Comparison of ENCODE assay signal across 28 cellular contexts in the genomic region with DNA sequence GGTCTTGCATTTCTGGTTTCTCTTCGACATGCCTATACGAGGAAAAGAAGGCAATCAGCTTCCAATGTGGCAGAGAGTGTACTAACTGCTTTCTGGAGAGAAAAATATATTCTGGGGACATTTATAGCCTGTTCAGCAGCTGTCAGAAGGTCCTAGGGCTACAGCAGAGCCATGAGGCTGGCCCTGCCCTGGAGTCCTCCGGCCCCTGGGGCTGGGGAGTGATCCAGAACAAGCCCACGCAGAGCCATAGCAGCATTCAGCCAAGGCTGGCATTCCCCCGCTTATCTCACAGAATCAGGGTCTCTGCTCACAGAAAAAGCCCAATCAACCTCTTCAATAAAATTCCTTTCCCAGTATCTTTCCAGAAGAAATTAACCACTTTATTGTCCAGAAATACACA.
"Had no signal": no experiment of that assay in that cellular context is flagged by ENCODE, and none has a peak within 500 bp of the region (broad histone marks: within the 10 kb centered on the region; RNA-seq: fewer than 3 reads in every experiment).

No MANE protein-coding gene starts in this region.

- DNase-seq: activated CD4-positive, alpha-beta T cell treated with anti-CD3 and anti-CD28 coated beads for 48 hours; activated CD4-positive, alpha-beta T cell treated with anti-CD3 and anti-CD28 coated beads, Interleukin-2, amount 50 U/mL, for 1 hour; activated CD4-positive, alpha-beta T cell treated with anti-CD3 and anti-CD28 coated beads, Interleukin-2, amount 50 U/mL, for 48 hours; activated CD8-positive, alpha-beta memory T cell treated with anti-CD3 and anti-CD28 coated beads for 24 hours; activated CD8-positive, alpha-beta T cell treated with anti-CD3 and anti-CD28 coated beads for 36 hours; activated effector memory CD4-positive, alpha-beta T cell treated with Interleukin-2 at 50 U/mL for 16 hours; activated gamma-delta T cell treated with Interleukin-2 at 50 U/mL for 16 hours; activated naive CD4-positive, alpha-beta T cell treated with anti-CD3 and anti-CD28 coated beads, Interleukin-2, amount 50 U/mL, for 16 hours; activated naive CD4-positive, alpha-beta T cell treated with Interleukin-2 at 50 U/mL for 16 hours; activated T-cell treated with anti-CD3 and anti-CD28 coated beads, Interleukin-2, amount 50 U/mL, for 4 hours; amniotic stem cell; body of pancreas; central memory CD4-positive, alpha-beta T cell; cerebellar nuclear complex; colonic mucosa; effector CD8-positive, alpha-beta T cell; esophagus squamous epithelium; head of caudate nucleus; T-helper 1 cell; T-helper 2 cell had no signal

- H3K27me3 Mint-ChIP-seq: activated CD8-positive, alpha-beta T cell treated with anti-CD3 and anti-CD28 coated beads for 36 hours; activated naive CD8-positive, alpha-beta T cell; activated T-helper 17 cell treated with anti-CD3 and anti-CD28 coated beads, Interleukin-2, amount 50 U/mL, for 72 hours had no signal

- H3K27ac ChIP-seq: body of pancreas, cardiac muscle cell, colonic mucosa, epithelial cell of prostate, esophagus squamous epithelium had no signal

- H3K27me3 ChIP-seq: body of pancreas, cardiac muscle cell, colonic mucosa, esophagus squamous epithelium had no signal

- ATAC-seq: activated CD8-positive, alpha-beta T cell treated with anti-CD3 and anti-CD28 coated beads for 36 hours; activated T-cell treated with anti-CD3 and anti-CD28 coated beads, Interleukin-2, amount 50 U/mL, for 4 hours; activated T-helper 17 cell treated with anti-CD3 and anti-CD28 coated beads, Interleukin-2, amount 50 U/mL, for 72 hours; body of pancreas; WTC11 had no signal

- H3K36me3 Mint-ChIP-seq: activated naive CD8-positive, alpha-beta T cell; WTC11 had no signal

- H3K36me3 ChIP-seq: cardiac muscle cell, colonic mucosa, esophagus squamous epithelium had no signal

- H3K9me3 ChIP-seq: body of pancreas, colonic mucosa, esophagus squamous epithelium had no signal

- FAIRE-seq: endometrium, endothelial cell of umbilical vein, frontal cortex had no signal

- H3K4me3 ChIP-seq: body of pancreas, cardiac muscle cell, colonic mucosa, esophagus squamous epithelium had no signal

- H3K27ac Mint-ChIP-seq: activated CD8-positive, alpha-beta T cell treated with anti-CD3 and anti-CD28 coated beads for 36 hours; activated naive CD8-positive, alpha-beta T cell; activated T-helper 17 cell treated with anti-CD3 and anti-CD28 coated beads, Interleukin-2, amount 50 U/mL, for 72 hours; WTC11 had no signal

- H3K4me3 Mint-ChIP-seq: activated CD8-positive, alpha-beta T cell treated with anti-CD3 and anti-CD28 coated beads for 36 hours; activated naive CD8-positive, alpha-beta T cell; activated T-cell treated with anti-CD3 and anti-CD28 coated beads, Interleukin-2, amount 50 U/mL, for 4 hours; activated T-helper 17 cell treated with anti-CD3 and anti-CD28 coated beads, Interleukin-2, amount 50 U/mL, for 72 hours; WTC11 had no signal

- H3K4me1 ChIP-seq: body of pancreas, colonic mucosa, esophagus squamous epithelium had no signal

- H3K4me1 Mint-ChIP-seq: activated T-helper 17 cell treated with anti-CD3 and anti-CD28 coated beads, Interleukin-2, amount 50 U/mL, for 72 hours had no signal

- H3K9me3 Mint-ChIP-seq: activated CD8-positive, alpha-beta T cell treated with anti-CD3 and anti-CD28 coated beads for 36 hours; activated T-cell treated with anti-CD3 and anti-CD28 coated beads, Interleukin-2, amount 50 U/mL, for 4 hours; activated T-helper 17 cell treated with anti-CD3 and anti-CD28 coated beads, Interleukin-2, amount 50 U/mL, for 72 hours; WTC11 had no signal
